1 cellular context compared by ENCODE assay signal in the genomic region with DNA sequence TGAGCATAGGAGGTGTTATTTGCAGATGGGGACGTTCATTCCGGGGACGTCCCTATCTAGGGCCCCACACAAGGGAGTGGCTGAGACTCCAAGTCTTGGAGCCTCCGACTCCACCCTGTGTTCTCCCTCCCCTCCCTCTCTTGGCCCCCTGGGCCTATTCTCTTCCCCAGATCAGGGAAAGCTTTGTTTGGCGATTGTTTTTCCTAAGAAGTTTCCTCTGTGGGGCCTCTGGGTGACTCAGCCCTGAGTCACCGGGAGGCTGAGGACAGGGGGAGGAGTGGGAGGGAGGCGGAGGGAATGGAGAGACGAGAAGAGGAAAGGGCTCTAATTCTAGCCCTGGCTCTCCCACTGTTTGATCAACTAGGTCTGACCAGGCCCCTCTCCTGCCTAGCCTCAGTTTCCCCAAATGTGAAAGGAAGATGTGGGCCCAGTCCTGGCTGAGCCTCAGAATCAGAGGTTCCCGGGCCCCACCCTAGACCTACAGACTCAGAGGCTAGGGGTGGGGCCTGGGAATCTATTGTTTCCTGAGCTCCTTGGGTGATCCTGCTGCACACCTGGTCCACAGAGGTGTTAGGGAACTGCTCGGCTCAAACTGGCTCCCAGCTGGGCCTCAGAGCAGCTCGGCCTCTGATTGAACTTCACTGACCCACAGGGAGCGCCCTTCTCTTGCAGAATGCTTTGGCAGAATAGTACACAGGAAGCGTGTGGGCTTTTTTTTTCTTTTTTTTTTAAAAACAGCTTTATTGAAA.
TF ChIP-seq lines count a peak whose summit lies in the region.

No MANE protein-coding gene starts in this region.

TF ChIP-seq in K562, 482 proteins besides CTCF, POLR2A, EP300 and RAD21 (continued from another document and continues in another):
- TF ChIP-seq ZHX1 (conservative IDR thresholded peaks at IDR 0.05; ENCODE audit: low read length) (no peak), CBX3 (IDR thresholded peaks at IDR 0.05; ENCODE audit: borderline replicate concordance in 1 of 2, low read length in 2 of 2) (no peak; a peak in 1 of 3 replicates), KLF1 (tag; IDR thresholded peaks at IDR 0.05) (no peak), RFX1 (IDR thresholded peaks at IDR 0.05) (no peak), MTA2 (IDR thresholded peaks at IDR 0.05; ENCODE audit: low read depth) (peak; percentile 64; the same call in 1 of the 2 replicates), ZNF639 (CRISPR knock-in tag; conservative IDR thresholded peaks at IDR 0.05 in 1 of 2, IDR thresholded peaks at IDR 0.05 in 1 of 2) (no peak), ZSCAN29 (IDR thresholded peaks at IDR 0.05) (no peak), HCFC1 (IDR thresholded peaks at IDR 0.05; ENCODE audit: low read depth, low read length) (no peak), ZNF696 (CRISPR knock-in tag; conservative IDR thresholded peaks at IDR 0.05) (no peak), SMAD2 (IDR thresholded peaks at IDR 0.05; ENCODE audit: low read depth, low read length) (no peak), SRSF1 (IDR thresholded peaks at IDR 0.05; ENCODE audit: low read depth, low read length) (no peak), FIP1L1 (IDR thresholded peaks at IDR 0.05; ENCODE audit: low read depth, low read length, poor library complexity, severe bottlenecking) (no peak), SNIP1 (IDR thresholded peaks at IDR 0.05; ENCODE audit: low read depth) (no peak), RFX5 (IDR thresholded peaks at IDR 0.05; ENCODE audit: low read depth, low read length) (no peak), BRF2 (IDR thresholded peaks at IDR 0.05; ENCODE audit: borderline replicate concordance, insufficient read depth, insufficient read length) (no peak), NCOR1 (IDR thresholded peaks at IDR 0.05) (peak; percentile 73; the same call in 1 of the 2 replicates), DMBX1 (CRISPR knock-in tag; IDR thresholded peaks at IDR 0.05; ENCODE audit: borderline replicate concordance) (no peak), POLR2H (tag; IDR thresholded peaks at IDR 0.05; ENCODE audit: low read depth) (no peak; the same call in 1 of the 2 replicates), RBM14 (IDR thresholded peaks at IDR 0.05; ENCODE audit: borderline replicate concordance, insufficient read depth, low read depth, low read length) (no peak), SMARCE1 (IDR thresholded peaks at IDR 0.05) (peak; percentile 99), ZNF778 (CRISPR knock-in tag; IDR thresholded peaks at IDR 0.05) (no peak), TBL1XR1 (IDR thresholded peaks at IDR 0.05; ENCODE audit: low read length in 2 of 2) (peak in 1 of 2 experiments; percentile 69; a peak in 2 of 4 replicates), STAT5B (CRISPR knock-in tag; IDR thresholded peaks at IDR 0.05) (no peak), ZBTB7A (IDR thresholded peaks at IDR 0.05; ENCODE audit: borderline replicate concordance, control insufficient read depth, low read depth, low read length) (peak; percentile 74), CHAMP1 (IDR thresholded peaks at IDR 0.05) (peak; percentile 66; the same call in 1 of the 2 replicates), RAD51 (IDR thresholded peaks at IDR 0.05; ENCODE audit: borderline replicate concordance, low read depth) (no peak), GATAD2A (IDR thresholded peaks at IDR 0.05) (peak; percentile 95), NFRKB (IDR thresholded peaks at IDR 0.05; ENCODE audit: low read depth) (peak; percentile 22; the same call in 1 of the 2 replicates), ZFX (CRISPR knock-in tag; IDR thresholded peaks at IDR 0.05) (peak; percentile 70), NR2C1 (IDR thresholded peaks at IDR 0.05) (no peak), NR2C1 (tag; IDR thresholded peaks at IDR 0.05) (no peak), PHF8 (IDR thresholded peaks at IDR 0.05; ENCODE audit: borderline replicate concordance, low read length) (peak; percentile 36; the same call in 1 of the 2 replicates), CBX2 (IDR thresholded peaks at IDR 0.05; ENCODE audit: insufficient read depth, low read length, poor library complexity, severe bottlenecking) (no peak), ZNF134 (CRISPR knock-in tag; conservative IDR thresholded peaks at IDR 0.05) (no peak), NR2C2 (CRISPR knock-in tag; IDR thresholded peaks at IDR 0.05) (no peak), NR2C2 (tag; IDR thresholded peaks at IDR 0.05) (peak; percentile 73; the same call in 1 of the 2 replicates), RBM34 (IDR thresholded peaks at IDR 0.05; ENCODE audit: borderline replicate concordance, insufficient read depth, low read length) (no peak), KAT7 (CRISPR knock-in tag; IDR thresholded peaks at IDR 0.05; ENCODE audit: borderline replicate concordance) (no peak), PTBP1 (IDR thresholded peaks at IDR 0.05; ENCODE audit: low read depth, low read length) (no peak), TSC22D4 (tag; IDR thresholded peaks at IDR 0.05) (no peak), SMARCB1 (IDR thresholded peaks at IDR 0.05; ENCODE audit: insufficient read length, low read depth) (no peak), ZBTB8A (IDR thresholded peaks at IDR 0.05; ENCODE audit: partially characterized antibody) (no peak), ZNF3 (CRISPR knock-in tag; IDR thresholded peaks at IDR 0.05) (no peak), ZNF79 (CRISPR knock-in tag; IDR thresholded peaks at IDR 0.05; ENCODE audit: low read depth) (no peak), SNRNP70 (optimal IDR thresholded peaks at IDR 0.05; ENCODE audit: low read depth, low read length) (no peak), ARID1B (IDR thresholded peaks at IDR 0.05) (peak; percentile 95), CREB3 (tag; conservative IDR thresholded peaks at IDR 0.05; ENCODE audit: low read depth) (no peak; the same call in none of the 2 replicates), GATAD2B (IDR thresholded peaks at IDR 0.05; ENCODE audit: borderline replicate concordance) (peak; percentile 81; the same call in 1 of the 2 replicates), ZNF277 (CRISPR knock-in tag; IDR thresholded peaks at IDR 0.05; ENCODE audit: borderline replicate concordance) (no peak), E2F3 (CRISPR knock-in tag; IDR thresholded peaks at IDR 0.05) (no peak), JUNB (CRISPR knock-in tag; conservative IDR thresholded peaks at IDR 0.05) (peak; percentile 92), ESRRA (IDR thresholded peaks at IDR 0.05; ENCODE audit: borderline replicate concordance, low read depth) (peak; percentile 50; the same call in 1 of the 2 replicates), FOXP1 (CRISPR knock-in tag; IDR thresholded peaks at IDR 0.05) (no peak), RUNX1 (IDR thresholded peaks at IDR 0.05; ENCODE audit: low read depth) (no peak), XRCC5 (IDR thresholded peaks at IDR 0.05; ENCODE audit: low read depth, low read length) (no peak), PTTG1 (tag; IDR thresholded peaks at IDR 0.05; ENCODE audit: low read depth) (no peak)
- TF ChIP-seq, protein P1, sequence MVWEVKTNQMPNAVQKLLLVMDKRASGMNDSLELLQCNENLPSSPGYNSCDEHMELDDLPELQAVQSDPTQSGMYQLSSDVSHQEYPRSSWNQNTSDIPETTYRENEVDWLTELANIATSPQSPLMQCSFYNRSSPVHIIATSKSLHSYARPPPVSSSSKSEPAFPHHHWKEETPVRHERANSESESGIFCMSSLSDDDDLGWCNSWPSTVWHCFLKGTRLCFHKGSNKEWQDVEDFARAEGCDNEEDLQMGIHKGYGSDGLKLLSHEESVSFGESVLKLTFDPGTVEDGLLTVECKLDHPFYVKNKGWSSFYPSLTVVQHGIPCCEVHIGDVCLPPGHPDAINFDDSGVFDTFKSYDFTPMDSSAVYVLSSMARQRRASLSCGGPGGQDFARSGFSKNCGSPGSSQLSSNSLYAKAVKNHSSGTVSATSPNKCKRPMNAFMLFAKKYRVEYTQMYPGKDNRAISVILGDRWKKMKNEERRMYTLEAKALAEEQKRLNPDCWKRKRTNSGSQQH (CRISPR knock-in tag; IDR thresholded peaks at IDR 0.05): no peak
- TF ChIP-seq, protein P2, sequence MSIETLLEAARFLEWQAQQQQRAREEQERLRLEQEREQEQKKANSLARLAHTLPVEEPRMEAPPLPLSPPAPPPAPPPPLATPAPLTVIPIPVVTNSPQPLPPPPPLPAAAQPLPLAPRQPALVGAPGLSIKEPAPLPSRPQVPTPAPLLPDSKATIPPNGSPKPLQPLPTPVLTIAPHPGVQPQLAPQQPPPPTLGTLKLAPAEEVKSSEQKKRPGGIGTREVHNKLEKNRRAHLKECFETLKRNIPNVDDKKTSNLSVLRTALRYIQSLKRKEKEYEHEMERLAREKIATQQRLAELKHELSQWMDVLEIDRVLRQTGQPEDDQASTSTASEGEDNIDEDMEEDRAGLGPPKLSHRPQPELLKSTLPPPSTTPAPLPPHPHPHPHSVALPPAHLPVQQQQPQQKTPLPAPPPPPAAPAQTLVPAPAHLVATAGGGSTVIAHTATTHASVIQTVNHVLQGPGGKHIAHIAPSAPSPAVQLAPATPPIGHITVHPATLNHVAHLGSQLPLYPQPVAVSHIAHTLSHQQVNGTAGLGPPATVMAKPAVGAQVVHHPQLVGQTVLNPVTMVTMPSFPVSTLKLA (conservative IDR thresholded peaks at IDR 0.05): no peak
- TF ChIP-seq, protein P3, sequence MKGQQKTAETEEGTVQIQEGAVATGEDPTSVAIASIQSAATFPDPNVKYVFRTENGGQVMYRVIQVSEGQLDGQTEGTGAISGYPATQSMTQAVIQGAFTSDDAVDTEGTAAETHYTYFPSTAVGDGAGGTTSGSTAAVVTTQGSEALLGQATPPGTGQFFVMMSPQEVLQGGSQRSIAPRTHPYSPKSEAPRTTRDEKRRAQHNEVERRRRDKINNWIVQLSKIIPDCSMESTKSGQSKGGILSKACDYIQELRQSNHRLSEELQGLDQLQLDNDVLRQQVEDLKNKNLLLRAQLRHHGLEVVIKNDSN (CRISPR knock-in tag; IDR thresholded peaks at IDR 0.05): no peak
